ENCODE assay signal across 11 cellular contexts in the genomic region with DNA sequence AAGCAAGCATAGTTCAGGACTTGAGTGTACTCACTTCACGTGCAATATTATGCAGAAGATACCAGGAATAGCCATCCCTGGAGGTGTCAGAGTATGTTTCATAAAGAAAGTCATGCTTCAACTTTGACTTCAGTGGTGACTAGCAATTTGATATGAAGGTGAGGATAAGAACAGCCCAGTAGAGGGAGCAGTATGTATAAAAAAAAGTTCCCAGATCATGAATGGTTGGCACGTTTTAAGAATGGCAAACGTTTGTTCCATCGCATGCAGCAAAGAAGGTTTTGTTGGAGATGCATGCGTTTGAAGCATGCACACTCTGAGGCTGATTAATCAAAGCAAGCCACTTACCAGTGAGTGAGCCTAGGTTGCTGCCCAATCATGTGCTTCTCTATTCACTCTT. TPM values are rescaled to one million over a fixed set of nuclear protein-coding genes. Genes with fewer than 3 reads are reported as not detected.
DNase-seq lines count a peak whose midpoint lies in the region; TF ChIP-seq lines count a peak whose summit lies in the region.
"Had no signal": no experiment of that assay in that cellular context is flagged by ENCODE, and none has a peak within 500 bp of the region (broad histone marks: within the 10 kb centered on the region; RNA-seq: fewer than 3 reads in every experiment).

No MANE protein-coding gene starts in this region.

- in situ Hi-C loops in mammary epithelial cell (cut with MboI; ENCODE audit: low sequenced_read_pairs in 2 of 2): loop anchor here in 1 of 2 donors (10.0 kb wide), 1 partner anchor 1525 kb away; no protein-coding TSS in a partner anchor

- H3K9ac ChIP-seq in mammary epithelial cell (ENCODE audit: insufficient read depth, low read length) (no peak overlapping the region), neural progenitor cell (no peak overlapping the region)

- H3K4me1 ChIP-seq in mammary epithelial cell (ENCODE audit: insufficient read depth, low read length) (no peaks in the 10 kb centered on the region), neural progenitor cell (no peaks in the 10 kb centered on the region)

- CTCF ChIA-PET in mammary epithelial cell (lab: Charles Lee; ENCODE audit: low non-redundant PET): no interaction called here

- H3K9me3 ChIP-seq in mammary epithelial cell (replicated peaks; ENCODE audit: insufficient read depth, low read length): no peaks in the 10 kb centered on the region
- H3K9me3 ChIP-seq in neural progenitor cell (ENCODE audit: low read depth): peaks cover 6% of the 10 kb centered on the region

- H3K9me3 Mint-ChIP-seq in neural progenitor cell: no peaks in the 10 kb centered on the region

- H3K36me3 Mint-ChIP-seq in neural progenitor cell: no peaks in the 10 kb centered on the region

- no peaks in the 10 kb centered on the region for H3K4me1 Mint-ChIP-seq in neural progenitor cell

- TF ChIP-seq CTCF in NB4 (IDR thresholded peaks at IDR 0.05; ENCODE audit: low read depth, low read length) (no peak), mammary epithelial cell (conservative IDR thresholded peaks at IDR 0.05 in 1 of 2, IDR thresholded peaks at IDR 0.05 in 1 of 2; ENCODE audit: extremely low read depth in 1 of 2, insufficient read depth in 1 of 2, low read depth in 1 of 2, low read length in 2 of 2) (peak; percentile 18 to 43), neural progenitor cell (IDR thresholded peaks at IDR 0.05) (peak; percentile 30), GM10266 (IDR thresholded peaks at IDR 0.05; ENCODE audit: control insufficient read depth, insufficient read depth, low read depth, missing control alignments) (no peak)

- no peaks in the 10 kb centered on the region for H3F3A ChIP-seq in neural progenitor cell (ENCODE audit: low read depth)

- dilution Hi-C loops in mammary epithelial cell (cut with HindIII; ENCODE audit: low sequenced_read_pairs): no loop called here

- no TSS peak for BruUV-seq in mammary epithelial cell (replicated peaks; lab: Mats Ljungman, UMichigan)

- H3K4me3 Mint-ChIP-seq in neural progenitor cell: no peak overlapping the region

- H3K27me3 ChIP-seq in mammary epithelial cell (ENCODE audit: insufficient read depth, low read length) (no peaks in the 10 kb centered on the region), neural progenitor cell (no peaks in the 10 kb centered on the region)

- H3K36me3 ChIP-seq in mammary epithelial cell (ENCODE audit: insufficient read depth, low read length): no peaks in the 10 kb centered on the region
- no peaks in the 10 kb centered on the region for H3K36me3 ChIP-seq in neural progenitor cell

- H4K20me1 ChIP-seq in mammary epithelial cell (ENCODE audit: insufficient read depth, low read length) (no peaks in the 10 kb centered on the region), neural progenitor cell (ENCODE audit: low read depth) (no peaks in the 10 kb centered on the region)

- no peak overlapping the region for H3K4me3 ChIP-seq in NB4 (ENCODE audit: low read depth, low read length)
- H3K4me3 ChIP-seq in mammary epithelial cell (replicated peaks in 1 of 3; ENCODE audit: insufficient read depth in 1 of 3, low read depth in 2 of 3, low read length in 3 of 3): no peak overlapping the region
- no peak overlapping the region for H3K4me3 ChIP-seq in neural progenitor cell

- intact Hi-C loops in mammary epithelial cell (cut with micrococcal nuclease): loop anchor here (2.0 to 10.0 kb wide), 3 partner anchors 115 to 1521 kb away; no protein-coding TSS in a partner anchor

- WGBS in mammary epithelial cell (ENCODE audit: low coverage, missing lambda C conversion rate): 9% methylated on average over 5 of the region's 5 CpGs

- peaks cover 2% of the 10 kb centered on the region for H3K27me3 Mint-ChIP-seq in neural progenitor cell (ENCODE audit: insufficient read depth, low read depth)

- no peak overlapping the region for H3K27ac Mint-ChIP-seq in neural progenitor cell

- H3K27ac ChIP-seq in mammary epithelial cell (ENCODE audit: insufficient read depth, low read depth, low read length) (no peak overlapping the region), neural progenitor cell (no peak overlapping the region)

- H3K79me2 ChIP-seq in mammary epithelial cell (ENCODE audit: insufficient read depth, low read length): no peaks in the 10 kb centered on the region
- H3K79me2 ChIP-seq in neural progenitor cell (ENCODE audit: low read depth): no peaks in the 10 kb centered on the region

- no peak overlapping the region for H3K4me2 ChIP-seq in mammary epithelial cell (ENCODE audit: insufficient read depth, low read depth, low read length)
- H3K4me2 ChIP-seq in neural progenitor cell: no peak overlapping the region

- H2AFZ ChIP-seq in mammary epithelial cell (ENCODE audit: low read depth, low read length) (no peak overlapping the region), neural progenitor cell (replicated peaks) (no peak overlapping the region)

- no peak for TF ChIP-seq POLR2A in NB4 (IDR thresholded peaks at IDR 0.05; ENCODE audit: extremely low read depth, insufficient read length)

- DNase-seq in NCI-H345 (lab: John Stamatoyannopoulos, UW) (peak; percentile 20), NCI-H345 treated with DMSO at 0.1 percent for 48 hours (lab: John Stamatoyannopoulos, UW; ENCODE audit: unreplicated experiment) (no peak), NB4 (ENCODE audit: low read depth) (peak; percentile 15), mammary epithelial cell (peak; percentile 24), neural progenitor cell (ENCODE audit: low spot score) (peak; percentile 2), nucleus accumbens (lab: John Stamatoyannopoulos, UW) (no peak), GM10266 (ENCODE audit: extremely low spot score) (no peak)
- no peak for DNase-seq in activated CD4-positive, CD25-positive, alpha-beta regulatory T cell (lab: John Stamatoyannopoulos, UW)
- DNase-seq: effector CD8-positive, alpha-beta T cell; trophoblast cell had no signal

RNA-seq across cellular contexts. Expression of gene SLITRK4, which starts 33.5 kb away (rescaled TPM):
- total RNA-seq in mammary epithelial cell: not detected
- polyA plus RNA-seq in mammary epithelial cell: not detected
- not detected for polyA minus RNA-seq in mammary epithelial cell
- total RNA-seq in neural progenitor cell (ENCODE audit: low replicate concordance): 7.7 and 8.3 TPM in 2 replicates

RNA-seq across cellular contexts. Expression of gene SPANXN2, which starts 51.2 kb away (rescaled TPM):
- not detected for total RNA-seq in mammary epithelial cell
- polyA plus RNA-seq in mammary epithelial cell: not detected
- polyA minus RNA-seq in mammary epithelial cell: not detected
- total RNA-seq in neural progenitor cell (ENCODE audit: low replicate concordance): not detected in 2 replicates
- total RNA-seq: posterior vena cava had no signal

Comparison
In these comparisons a context has a peak if more than half of its experiments do, and no peak if none do; other contexts are left out.
1. DNase-seq: peak in NCI-H345 (single experiment), NB4 (single experiment), mammary epithelial cell (single experiment) and neural progenitor cell (single experiment); none in NCI-H345 treated with DMSO at 0.1 percent for 48 hours (single experiment), activated CD4-positive, CD25-positive, alpha-beta regulatory T cell (0 of 4), nucleus accumbens (0 of 56) and GM10266 (single experiment).
2. CTCF ChIP-seq: peak in mammary epithelial cell (2 of 2) and neural progenitor cell (single experiment); none in NB4 (single experiment) and GM10266 (single experiment).